ENCODE assay signal across 16 cellular contexts in genomic region chr4:183626168-183626567, GRCh38. TPM values are rescaled to one million over a fixed set of nuclear protein-coding genes. Genes with fewer than 3 reads are reported as not detected.
DNase-seq lines count a peak whose midpoint lies in the region; ATAC-seq and TF ChIP-seq lines count a peak whose summit lies in the region.
"Had no signal": no experiment of that assay in that cellular context is flagged by ENCODE, and none has a peak within 500 bp of the region (broad histone marks: within the 10 kb centered on the region; RNA-seq: fewer than 3 reads in every experiment).

No MANE protein-coding gene starts in this region.

- no peaks in the 10 kb centered on the region for H3K36me3 ChIP-seq in breast epithelium
- H3K36me3 ChIP-seq in mucosa of descending colon (ENCODE audit: low read depth) = no peaks in the 10 kb centered on the region
- no peaks in the 10 kb centered on the region for H3K36me3 ChIP-seq in testis (ENCODE audit: low read depth, missing control alignments)

- H3K27me3 ChIP-seq in breast epithelium = no peaks in the 10 kb centered on the region
- H3K27me3 ChIP-seq in testis = no peaks in the 10 kb centered on the region

- H3K9me3 Mint-ChIP-seq in MCF 10A (ENCODE audit: unreplicated experiment) = no peaks in the 10 kb centered on the region
- no peaks in the 10 kb centered on the region for H3K9me3 Mint-ChIP-seq in activated CD4-positive, alpha-beta T cell treated with anti-CD3 and anti-CD28 coated beads for 36 hours (ENCODE audit: low read depth)
- H3K9me3 Mint-ChIP-seq: CD14-positive monocyte, H9 had no signal

- intact Hi-C loops in breast epithelium (cut with DNase I; ENCODE audit: low total_unique reads) = no loop called here
- intact Hi-C loops in MCF 10A (cut with micrococcal nuclease) = no loop called here
- intact Hi-C loops in mucosa of descending colon (cut with DNase I, micrococcal nuclease) = no loop called here
- intact Hi-C loops in testis (cut with DNase I; ENCODE audit: low total_unique reads) = no loop called here
- intact Hi-C loops in activated CD4-positive, alpha-beta T cell treated with anti-CD3 and anti-CD28 coated beads for 36 hours (cut with DNase I, micrococcal nuclease) = no loop called here

- ATAC-seq in mucosa of descending colon = peak; percentile 23
- no peak for ATAC-seq in activated CD4-positive, alpha-beta T cell treated with anti-CD3 and anti-CD28 coated beads for 36 hours
- ATAC-seq: A549, GM12878 had no signal

- no peak overlapping the region for H3K27ac Mint-ChIP-seq in MCF 10A (ENCODE audit: low read depth, unreplicated experiment)
- H3K27ac Mint-ChIP-seq in activated CD4-positive, alpha-beta T cell treated with anti-CD3 and anti-CD28 coated beads for 36 hours = no peak overlapping the region
- H3K27ac Mint-ChIP-seq: CD14-positive monocyte, H9 had no signal

- H3K4me3 ChIP-seq in breast epithelium = no peak overlapping the region
- H3K4me3 ChIP-seq in mucosa of descending colon = no peak overlapping the region
- H3K4me3 ChIP-seq in testis = no peak overlapping the region
- H3K4me3 ChIP-seq: A549, GM12878 had no signal

- no peaks in the 10 kb centered on the region for H3K9me3 ChIP-seq in breast epithelium
- no peaks in the 10 kb centered on the region for H3K9me3 ChIP-seq in mucosa of descending colon
- no peaks in the 10 kb centered on the region for H3K9me3 ChIP-seq in testis
- H3K9me3 ChIP-seq: A549 had no signal

- WGBS in testis, 2 donors = 71 to 82% methylated on average over 6 of the region's 6 CpGs

- TF ChIP-seq CTCF in breast epithelium (IDR thresholded peaks at IDR 0.05) = no peak
- TF ChIP-seq CTCF in MCF 10A (IDR thresholded peaks at IDR 0.05; ENCODE audit: unreplicated experiment) = no peak
- no peak for TF ChIP-seq CTCF in mucosa of descending colon (IDR thresholded peaks at IDR 0.05)
- no peak for TF ChIP-seq CTCF in testis (IDR thresholded peaks at IDR 0.05)

- H3K4me1 Mint-ChIP-seq in MCF 10A (ENCODE audit: insufficient read depth, unreplicated experiment) = peaks cover 7% of the 10 kb centered on the region
- H3K4me1 Mint-ChIP-seq in activated CD4-positive, alpha-beta T cell treated with anti-CD3 and anti-CD28 coated beads for 36 hours = no peaks in the 10 kb centered on the region
- H3K4me1 Mint-ChIP-seq: H9 had no signal

- no peaks in the 10 kb centered on the region for H3K27me3 Mint-ChIP-seq in MCF 10A (ENCODE audit: insufficient read depth, unreplicated experiment)
- no peaks in the 10 kb centered on the region for H3K27me3 Mint-ChIP-seq in activated CD4-positive, alpha-beta T cell treated with anti-CD3 and anti-CD28 coated beads for 36 hours

- H3K36me3 Mint-ChIP-seq in MCF 10A (ENCODE audit: insufficient read depth, unreplicated experiment) = no peaks in the 10 kb centered on the region
- no peaks in the 10 kb centered on the region for H3K36me3 Mint-ChIP-seq in activated CD4-positive, alpha-beta T cell treated with anti-CD3 and anti-CD28 coated beads for 36 hours (ENCODE audit: low read depth)
- H3K36me3 Mint-ChIP-seq: CD14-positive monocyte; CD4-positive, alpha-beta memory T cell had no signal

- no peak overlapping the region for H3K4me3 Mint-ChIP-seq in MCF 10A (ENCODE audit: unreplicated experiment)
- H3K4me3 Mint-ChIP-seq in activated CD4-positive, alpha-beta T cell treated with anti-CD3 and anti-CD28 coated beads for 36 hours = no peak overlapping the region
- H3K4me3 Mint-ChIP-seq: CD14-positive monocyte; CD4-positive, alpha-beta memory T cell; H9 had no signal

- H3K4me1 ChIP-seq in breast epithelium (no peaks in the 10 kb centered on the region), mucosa of descending colon (ENCODE audit: low read depth) (no peaks in the 10 kb centered on the region), testis (peaks cover 9% of the 10 kb centered on the region)
- H3K4me1 ChIP-seq: A549 had no signal

- DNase-seq in breast epithelium (ENCODE audit: low spot score in 2 of 2) (peak in 1 of 2 donors; percentile 43), MCF 10A (ENCODE audit: unreplicated experiment) (no peak), epithelial cell of prostate (ENCODE audit: low read depth, low spot score) (no peak), mucosa of descending colon (no peak), testis (peak; percentile 10), T-helper 2 cell (no peak), NCI-H2029 (lab: John Stamatoyannopoulos, UW) (no peak)
- DNase-seq in activated CD4-positive, alpha-beta T cell treated with anti-CD3 and anti-CD28 coated beads for 36 hours = no peak
- DNase-seq: AML-193; CD4-positive, alpha-beta memory T cell; DMS79 treated with DMSO at 0.1 percent for 48 hours; H9 had no signal

- CTCF ChIA-PET in MCF 10A (lab: Yijun Ruan, JAX) = no interaction called here
- CTCF ChIA-PET in activated CD4-positive, alpha-beta T cell treated with anti-CD3 and anti-CD28 coated beads for 36 hours (lab: Charles Lee) = no interaction called here

- no peak for TF ChIP-seq POLR2A in breast epithelium (IDR thresholded peaks at IDR 0.05)
- TF ChIP-seq POLR2A in testis (IDR thresholded peaks at IDR 0.05) = no peak

- H3K27ac ChIP-seq in breast epithelium = peak overlapping the region; percentile 43 to 54
- H3K27ac ChIP-seq in epithelial cell of prostate = peak overlapping the region; percentile 39
- H3K27ac ChIP-seq in testis = no peak overlapping the region
- H3K27ac ChIP-seq: 22Rv1, A549 had no signal

- BruUV-seq in MCF 10A (replicated peaks; lab: Mats Ljungman, UMichigan) = no TSS peak

- POLR2A ChIA-PET in MCF 10A (lab: Yijun Ruan, JAX) = interaction anchor here (0.7 kb wide), 2 partner anchors 52 to 55 kb away, joined by 3 read pairs; no protein-coding TSS in a partner anchor
- POLR2A ChIA-PET in activated CD4-positive, alpha-beta T cell treated with anti-CD3 and anti-CD28 coated beads for 36 hours (lab: Charles Lee) = no interaction called here

RNA-seq across cellular contexts. Expression of gene RWDD4, which starts 32.8 kb away (rescaled TPM):
- total RNA-seq in breast epithelium = 10 to 100 TPM; 19.3 to 27.2 (median 20.8) TPM
- 23.0 and 26.1 TPM in 2 replicates for total RNA-seq in MCF 10A (2022)
- total RNA-seq in mucosa of descending colon = 10 to 100 TPM; 14.7 to 18.6 (median 15.0) TPM
- 10 to 100 TPM; 23.0 to 25.4 TPM for total RNA-seq in testis
- polyA plus RNA-seq in testis (ENCODE audit: insufficient read depth, low read depth, low replicate concordance) = 14.5 TPM
- 10 to 100 TPM; 19.4 to 26.5 TPM for total RNA-seq in activated CD4-positive, alpha-beta T cell treated with anti-CD3 and anti-CD28 coated beads for 36 hours

RNA-seq across cellular contexts. Expression of gene TRAPPC11, which starts 32.9 kb away (rescaled TPM):
- 10 to 100 TPM; 39.0 to 86.8 (median 43.0) TPM for total RNA-seq in breast epithelium
- 29.4 and 35.0 TPM in 2 replicates for total RNA-seq in MCF 10A (2022)
- 10 to 100 TPM; 27.7 to 35.8 (median 34.3) TPM for total RNA-seq in mucosa of descending colon
- 10 to 100 TPM; 65.2 to 81.6 TPM for total RNA-seq in testis
- 31.2 TPM for polyA plus RNA-seq in testis (ENCODE audit: insufficient read depth, low read depth, low replicate concordance)
- 10 to 100 TPM; 27.7 to 37.9 TPM for total RNA-seq in activated CD4-positive, alpha-beta T cell treated with anti-CD3 and anti-CD28 coated beads for 36 hours

Comparison
In these comparisons a context has a peak if more than half of its experiments do, and no peak if none do; other contexts are left out.
1. H3K27ac ChIP-seq: peak in breast epithelium (2 of 2) and epithelial cell of prostate (single experiment); none in testis (0 of 2).